ENCODE assay signal across 18 cellular contexts in genomic region chr11:102457865-102458264, GRCh38. TPM values are rescaled to one million over a fixed set of nuclear protein-coding genes. Genes with fewer than 3 reads are reported as not detected.
A peak's percentile ranks its signal among the peaks of the same experiment; 100 is the strongest.
DNase-seq lines count a peak whose midpoint lies in the region; ATAC-seq, FAIRE-seq and TF ChIP-seq lines count a peak whose summit lies in the region.
"Had no signal": no experiment of that assay in that cellular context is flagged by ENCODE, and none has a peak within 500 bp of the region (broad histone marks: within the 10 kb centered on the region; RNA-seq: fewer than 3 reads in every experiment).

No MANE protein-coding gene starts in this region.

- H4K20me1 ChIP-seq in SK-N-SH (ENCODE audit: insufficient read depth) (no peaks in the 10 kb centered on the region), GM12878 (ENCODE audit: control insufficient read depth, insufficient read depth) (no peaks in the 10 kb centered on the region)

- TF ChIP-seq RAD21 in SK-N-SH (IDR thresholded peaks at IDR 0.05; ENCODE audit: low read length) (no peak), GM12878 (IDR thresholded peaks at IDR 0.05; ENCODE audit: insufficient read depth, low read depth, low read length) (no peak)

- no peaks in the 10 kb centered on the region for H3K9me2 ChIP-seq in SK-N-SH

- ATAC-seq in SK-N-SH treated with all-trans-retinoic acid at 6 μM for 48 hours (no peak), GM12878 (no peak), HG03460 (IDR thresholded peaks at IDR 0.05; ENCODE audit: unreplicated experiment) (no peak), HG03354 (IDR thresholded peaks at IDR 0.05; ENCODE audit: poor library complexity, severe bottlenecking, unreplicated experiment) (no peak)

- no peaks in the 10 kb centered on the region for H3K79me2 ChIP-seq in SK-N-SH (ENCODE audit: insufficient read depth)
- no peaks in the 10 kb centered on the region for H3K79me2 ChIP-seq in GM12878 (ENCODE audit: control insufficient read depth, insufficient read depth, low read length)

- SMC1A ChIA-PET in GM12878 (lab: Charles Lee; ENCODE audit: uncharacterized antibody, unreplicated experiment), result interaction anchor here (0.5 to 3.8 kb wide), 11 partner anchors 19 to 153 kb away, joined by 3 to 18 read pairs (median 3); no protein-coding TSS in a partner anchor

- no TSS peak for BruUV-seq in GM12878 (replicated peaks; lab: Mats Ljungman, UMichigan)

- TF ChIP-seq EP300 in SK-N-SH (IDR thresholded peaks at IDR 0.05; ENCODE audit: borderline replicate concordance in 1 of 2, low read depth in 1 of 2, low read length in 1 of 2) (no peak), GM12878 (IDR thresholded peaks at IDR 0.05; ENCODE audit: borderline replicate concordance in 1 of 2, control insufficient read depth in 1 of 2, low read depth in 2 of 2, low read length in 2 of 2) (no peak)

- peaks cover 4 to 18% of the 10 kb centered on the region in 2 experiments; a peak in 2 of 4 replicates for H3K4me1 ChIP-seq in SK-N-SH (ENCODE audit: control insufficient read depth in 1 of 2, insufficient read depth in 2 of 2, low read depth in 1 of 2, low read length in 1 of 2)
- peaks cover 28% of the 10 kb centered on the region for H3K4me1 ChIP-seq in GM12878 (ENCODE audit: control insufficient read depth, insufficient read depth, low read length)
- H3K4me1 ChIP-seq: colonic mucosa had no signal

- no peaks in the 10 kb centered on the region for H3K27me3 ChIP-seq in SK-N-SH (ENCODE audit: insufficient read depth)
- H3K27me3 ChIP-seq in GM12878 (replicated peaks in 1 of 2; ENCODE audit: control insufficient read depth in 2 of 2, insufficient read depth in 2 of 2, low read length in 1 of 2), result no peaks in the 10 kb centered on the region
- H3K27me3 ChIP-seq: colonic mucosa, neutrophil, right atrium auricular region had no signal

- POLR2A ChIA-PET in SK-N-SH (lab: Yijun Ruan, JAX) (no interaction called here), GM12878 (lab: Charles Lee) (interaction anchor here (0.8 to 1.5 kb wide), 2 partner anchors 12 to 108 kb away, joined by 3 read pairs; no protein-coding TSS in a partner anchor)

- TF ChIP-seq POLR2A in GM12878 (IDR thresholded peaks at IDR 0.05; ENCODE audit: low read depth, low read length), result no peak

- peaks cover 5% of the 10 kb centered on the region for H3F3A ChIP-seq in SK-N-SH (replicated peaks; ENCODE audit: insufficient read depth)

- no peak overlapping the region for H3K9ac ChIP-seq in SK-N-SH
- no peak overlapping the region for H3K9ac ChIP-seq in GM12878 (ENCODE audit: control insufficient read depth, insufficient read depth, low read length)

- H3K27ac ChIP-seq in SK-N-SH (ENCODE audit: low read depth in 2 of 2, low read length in 1 of 2) (no peak overlapping the region), GM12878 (ENCODE audit: control insufficient read depth, insufficient read depth) (no peak overlapping the region)
- H3K27ac ChIP-seq: colonic mucosa, HL-60, neutrophil, right atrium auricular region had no signal

- intact Hi-C loops in GM12878 (cut with micrococcal nuclease; ENCODE audit: unreplicated experiment), result no loop called here

- H3K36me3 ChIP-seq in SK-N-SH (replicated peaks in 1 of 2; ENCODE audit: control insufficient read depth in 1 of 2, insufficient read depth in 2 of 2, low read length in 1 of 2) (no peaks in the 10 kb centered on the region), GM12878 (ENCODE audit: control insufficient read depth in 2 of 2, insufficient read depth in 2 of 2, low read length in 1 of 2) (no peaks in the 10 kb centered on the region)
- H3K36me3 ChIP-seq: colonic mucosa, neutrophil, right atrium auricular region had no signal

- FAIRE-seq in GM12878 (lab: Jason Lieb, UNC), result no peak

- in situ Hi-C loops in GM12878 (cut with MboI), result no loop called here

- no peak for DNase-seq in SK-N-SH
- peak; percentile 54 for DNase-seq in DMS153 (lab: John Stamatoyannopoulos, UW)
- peak; percentile 46 to 58 for DNase-seq in NCI-H446 (lab: John Stamatoyannopoulos, UW)
- DNase-seq in GM12878 (ENCODE audit: low read depth, low spot score), result no peak
- DNase-seq in RKO (ENCODE audit: low spot score), result no peak
- DNase-seq: anterior cingulate cortex, colonic mucosa, GF-D8, islet precursor cell, KG1, NCI-H2171 had no signal

- CTCF ChIA-PET in SK-N-SH (lab: Yijun Ruan, JAX), result interaction anchor here (0.9 to 1.0 kb wide), 2 partner anchors 38 to 91 kb away, joined by 3 to 4 read pairs; no protein-coding TSS in a partner anchor
- CTCF ChIA-PET in GM12878 (lab: Yijun Ruan, JAX), result interaction anchor here (0.7 to 3.2 kb wide), 9 partner anchors 9 to 209 kb away, joined by 3 to 13 read pairs (median 4); no protein-coding TSS in a partner anchor

- H3K4me3 ChIP-seq in SK-N-SH (ENCODE audit: low read depth in 2 of 2, low read length in 1 of 2) (no peak overlapping the region), GM12878 (no peak overlapping the region)
- H3K4me3 ChIP-seq: colonic mucosa, PC-9, right atrium auricular region had no signal

- H3K4me2 ChIP-seq in SK-N-SH (no peak overlapping the region), GM12878 (ENCODE audit: control insufficient read depth, insufficient read depth) (0 out of 2 replicates have a peak overlapping the region, but pooled peaks have one; percentile 38)

- TF ChIP-seq CTCF in SK-N-SH (IDR thresholded peaks at IDR 0.05), result no peak
- no peak for TF ChIP-seq CTCF in GM12878 (IDR thresholded peaks at IDR 0.05 in 2 of 3, conservative IDR thresholded peaks at IDR 0.05 in 1 of 3; ENCODE audit: control insufficient read depth in 2 of 3, extremely low read depth in 1 of 3, insufficient read depth in 1 of 3, low read depth in 3 of 3, low read length in 3 of 3)

- RAD21 ChIA-PET in GM12878 (lab: Charles Lee; ENCODE audit: unreplicated experiment), result interaction anchor here (1.3 to 2.9 kb wide), 5 partner anchors 18 to 113 kb away, joined by 3 to 10 read pairs (median 4); no protein-coding TSS in a partner anchor

- H2AFZ ChIP-seq in SK-N-SH (ENCODE audit: low read depth), result no peak overlapping the region
- no peak overlapping the region for H2AFZ ChIP-seq in GM12878 (ENCODE audit: control insufficient read depth, low read depth, low read length)
- H2AFZ ChIP-seq: PC-9 had no signal

- H3K9me3 ChIP-seq in SK-N-SH (no peaks in the 10 kb centered on the region), GM12878 (replicated peaks; ENCODE audit: control insufficient read depth, insufficient read depth, low read length) (no peaks in the 10 kb centered on the region)
- H3K9me3 ChIP-seq: colonic mucosa, neutrophil, right atrium auricular region had no signal

TF ChIP-seq in SK-N-SH treated with all-trans-retinoic acid at 6 μM for 48 hours, 23 proteins besides CTCF, POLR2A, EP300 and RAD21 (continues in another document):
- TF ChIP-seq TCF4 (CRISPR knock-in tag; IDR thresholded peaks at IDR 0.05; ENCODE audit: borderline replicate concordance) (no peak), TOX (CRISPR knock-in tag; IDR thresholded peaks at IDR 0.05; ENCODE audit: borderline replicate concordance) (no peak), BACH2 (CRISPR knock-in tag; IDR thresholded peaks at IDR 0.05; ENCODE audit: borderline replicate concordance) (no peak)

TF ChIP-seq in GM12878, 131 proteins besides CTCF, POLR2A, EP300 and RAD21 (continues in another document):
- TF ChIP-seq CREB1 (IDR thresholded peaks at IDR 0.05; ENCODE audit: low read depth) (no peak), STAT1 (conservative IDR thresholded peaks at IDR 0.05) (no peak), RCOR1 (conservative IDR thresholded peaks at IDR 0.05; ENCODE audit: low read depth, low read length) (no peak), NR2C2 (IDR thresholded peaks at IDR 0.05; ENCODE audit: borderline replicate concordance, control insufficient read depth, insufficient read length, low read depth) (no peak), JUNB (IDR thresholded peaks at IDR 0.05) (no peak), PAX8 (IDR thresholded peaks at IDR 0.05) (no peak), IRF5 (IDR thresholded peaks at IDR 0.05; ENCODE audit: borderline replicate concordance) (no peak), EGR1 (IDR thresholded peaks at IDR 0.05; ENCODE audit: borderline replicate concordance in 1 of 2, low read depth in 2 of 2, low read length in 2 of 2) (no peak), SIN3A (IDR thresholded peaks at IDR 0.05; ENCODE audit: low read depth, low read length) (no peak), IKZF2 (IDR thresholded peaks at IDR 0.05) (no peak), MEF2B (IDR thresholded peaks at IDR 0.05; ENCODE audit: partially characterized antibody, poor library complexity, severe bottlenecking) (no peak)

RNA-seq across cellular contexts. Expression of gene TMEM123, which starts 5.3 kb away (rescaled TPM):
- 86.1 and 132 TPM in 2 replicates for polyA plus RNA-seq in SK-N-SH (2012; rRNA removed)
- 120 and 146 TPM in 2 replicates for polyA plus RNA-seq in SK-N-SH (2012; cell fraction: cytosol; rRNA removed)
- polyA plus RNA-seq in SK-N-SH (2012; cell fraction: nucleus; rRNA removed), result 11.3 and 29.4 TPM in 2 replicates
- total RNA-seq in GM12878 (2013; cell fraction: nucleolus; rRNA removed), result 122 and 125 TPM in 2 replicates
- 90.4 and 104 TPM in 2 replicates for total RNA-seq in GM12878 (2014; rRNA removed)
- total RNA-seq in GM12878 (2014; rRNA removed; fragmentation: Illumina TruSeq; extraction: Trizol), result 220 and 240 TPM in 2 replicates
- total RNA-seq in GM12878 (2021), result 124 and 146 TPM in 2 replicates
- 60.0 TPM for polyA plus RNA-seq in GM12878 (2011; ENCODE audit: low read depth)
- 667 and 744 TPM in 2 replicates for polyA plus RNA-seq in GM12878 (2011; rRNA removed)
- polyA plus RNA-seq in GM12878 (2011; cell fraction: cytosol; rRNA removed), result 89.5 and 235 TPM in 2 replicates
- polyA plus RNA-seq in GM12878 (2011; cell fraction: nucleus; rRNA removed), result 48.4 and 94.5 TPM in 2 replicates
- polyA plus RNA-seq in GM12878 (2012), result 77.6 and 83.1 TPM in 2 replicates
- 152 and 245 TPM in 2 replicates for polyA plus RNA-seq in GM12878 (2014; fragmentation: Illumina TruSeq; extraction: Trizol)
- polyA plus RNA-seq in GM12878 (2014; fragmentation: Nextera tagmentation; extraction: Ambion mirVana), result 10 to 100 TPM; 35.1 to 48.8 TPM
- 62.9 and 73.9 TPM in 2 replicates for polyA plus RNA-seq in GM12878 (2014; rRNA removed)
- 100 to 1,000 TPM; 122 to 124 TPM for polyA plus RNA-seq in GM12878 (2016; fragmentation: Nextera tagmentation; extraction: Ambion mirVana)
- polyA minus RNA-seq in GM12878 (2011; rRNA and poly(A)+ RNA removed), result 234 and 661 TPM in 2 replicates
- polyA minus RNA-seq in GM12878 (2011; cell fraction: cytosol; rRNA and poly(A)+ RNA removed), result 119 and 168 TPM in 2 replicates
- 56.7 and 58.8 TPM in 2 replicates for polyA minus RNA-seq in GM12878 (2011; cell fraction: nucleus; rRNA and poly(A)+ RNA removed)

Comparison
In these comparisons a context has a peak if more than half of its experiments do, and no peak if none do; other contexts are left out.
1. DNase-seq: peak in DMS153 (single experiment) and NCI-H446 (2 of 2); none in SK-N-SH (single experiment), GM12878 (single experiment) and RKO (single experiment).
2. Of the 26 proteins assayed by ChIP-seq in both GM12878 and SK-N-SH: peak only in GM12878: none; only in SK-N-SH: NFIC and PBX3; in both: none; in neither: 24.